8 cellular contexts compared by ENCODE assay signal in genomic region chr12:101407438-101408345, GRCh38. TPM values are rescaled to one million over a fixed set of nuclear protein-coding genes. Genes with fewer than 3 reads are reported as not detected.
A peak's percentile ranks its signal among the peaks of the same experiment; 100 is the strongest.
DNase-seq lines count a peak whose midpoint lies in the region; ATAC-seq, FAIRE-seq and TF ChIP-seq lines count a peak whose summit lies in the region.

TSS of gene ARL1 (minus strand) at chr12:101407772. CDS start at chr12:101407645, 127 bp downstream.

- DNase-seq in AG04450 (ENCODE audit: low read depth, low spot score) (peak; percentile 73), NCI-H2227 (lab: John Stamatoyannopoulos, UW; ENCODE audit: unreplicated experiment) (peak; percentile 96), WTC11 (ENCODE audit: low spot score) (peak; percentile 73), bronchial epithelial cell (ENCODE audit: low read depth) (peak; percentile 72), immature natural killer cell (peak; percentile 78 to 85 (median 83)), smooth muscle cell of the brain vasculature (ENCODE audit: low read depth, low spot score) (peak; percentile 79)

- peak within 1 kb of the TSS; percentile 96 for H3K27ac ChIP-seq in AG04450 (ENCODE audit: low read depth, low read length)

- H3K9me3 Mint-ChIP-seq in WTC11 (no peaks in the 10 kb centered on the region), immature natural killer cell (no peaks in the 10 kb centered on the region)

- H3K36me3 ChIP-seq in bronchial epithelial cell (ENCODE audit: control insufficient read depth, insufficient read depth, low read length): no peaks in the 10 kb centered on the region

- FAIRE-seq in bronchial epithelial cell (lab: Jason Lieb, UNC): no peak

- H3K4me3 Mint-ChIP-seq in WTC11: peak within 1 kb of the TSS; percentile 98
- peak within 1 kb of the TSS; percentile 91 to 99 (median 99) for H3K4me3 Mint-ChIP-seq in immature natural killer cell

- H3K36me3 Mint-ChIP-seq in WTC11 (peaks cover 4% of the 10 kb centered on the region), immature natural killer cell (no peaks in the 10 kb centered on the region)

- H3K27ac Mint-ChIP-seq in WTC11 (peak within 1 kb of the TSS; percentile 95), immature natural killer cell (peak within 1 kb of the TSS; percentile 91 to 97 (median 95))

- POLR2A ChIA-PET in AG04450 (lab: Yijun Ruan, JAX) (interaction anchor here (0.6 to 1.4 kb wide), 7 partner anchors 25 to 852 kb away, joined by 3 to 4 read pairs (median 3); partner anchors contain the start of genes CHPT1 and WASHC3), WTC11 (lab: Charles Lee) (interaction anchor here (0.9 kb wide), 1 partner anchor 67 kb away, joined by 3 read pairs; no protein-coding TSS in a partner anchor)

- peaks cover 7% of the 10 kb centered on the region for H3K4me1 Mint-ChIP-seq in WTC11
- peaks cover 29 to 51% of the 10 kb centered on the region in 2 donors for H3K4me1 Mint-ChIP-seq in immature natural killer cell

- ATAC-seq in GM18873 (IDR thresholded peaks at IDR 0.05; ENCODE audit: low FRiP score, unreplicated experiment) (peak; percentile 76), HG03135 (IDR thresholded peaks at IDR 0.05; ENCODE audit: unreplicated experiment) (peak; percentile 83), WTC11 (peak; percentile 85)

- H3K4me3 ChIP-seq in AG04450 (ENCODE audit: low read depth, low read length) (peak within 1 kb of the TSS; percentile 90), bronchial epithelial cell (ENCODE audit: low read depth, low read length) (peak within 1 kb of the TSS; percentile 86)

- CTCF ChIA-PET in AG04450 (lab: Charles Lee) (interaction anchor here (0.5 to 2.0 kb wide), 4 partner anchors 423 to 1382 kb away, joined by 3 to 11 read pairs (median 4); no protein-coding TSS in a partner anchor), WTC11 (lab: Charles Lee) (interaction anchor here (0.8 to 0.9 kb wide), 2 partner anchors 158 to 364 kb away, joined by 3 read pairs; no protein-coding TSS in a partner anchor)

- H3K27me3 ChIP-seq in AG04450 (ENCODE audit: control insufficient read depth, insufficient read depth, low read length) (no peaks in the 10 kb centered on the region), bronchial epithelial cell (ENCODE audit: control insufficient read depth, insufficient read depth, low read length) (no peaks in the 10 kb centered on the region)

- H3K27me3 Mint-ChIP-seq in WTC11 (ENCODE audit: low read depth) (no peaks in the 10 kb centered on the region), immature natural killer cell (ENCODE audit: low read depth in 3 of 3) (peaks cover 0 to 13% (median 7%) of the 10 kb centered on the region in 3 donors)

- TF ChIP-seq CTCF in AG04450 (IDR thresholded peaks at IDR 0.05; ENCODE audit: low read depth, low read length) (no peak), WTC11 (IDR thresholded peaks at IDR 0.05) (no peak), bronchial epithelial cell (IDR thresholded peaks at IDR 0.05; ENCODE audit: insufficient read depth, low read length, severe bottlenecking) (no peak)

- H3K9me3 ChIP-seq in AG04450 (ENCODE audit: control insufficient read depth, insufficient read depth, low read length): no peaks in the 10 kb centered on the region

TF ChIP-seq in WTC11, 78 proteins besides CTCF, POLR2A, EP300 and RAD21 (continues in another document):
- no peak for TF ChIP-seq ZNF425 (CRISPR knock-in tag; conservative IDR thresholded peaks at IDR 0.05)
- TF ChIP-seq ELF4 (CRISPR knock-in tag; IDR thresholded peaks at IDR 0.05; ENCODE audit: low read depth): no peak
- TF ChIP-seq FOXP4 (CRISPR knock-in tag; IDR thresholded peaks at IDR 0.05): no peak; the same call in 1 of the 2 replicates
- no peak for TF ChIP-seq CDX4 (CRISPR knock-in tag; IDR thresholded peaks at IDR 0.05; ENCODE audit: borderline replicate concordance)
- 0 out of 2 replicates have a peak, but pooled peaks have one; percentile 21 for TF ChIP-seq SMAD3 (CRISPR knock-in tag; IDR thresholded peaks at IDR 0.05; ENCODE audit: borderline replicate concordance)
- TF ChIP-seq, protein P1, sequence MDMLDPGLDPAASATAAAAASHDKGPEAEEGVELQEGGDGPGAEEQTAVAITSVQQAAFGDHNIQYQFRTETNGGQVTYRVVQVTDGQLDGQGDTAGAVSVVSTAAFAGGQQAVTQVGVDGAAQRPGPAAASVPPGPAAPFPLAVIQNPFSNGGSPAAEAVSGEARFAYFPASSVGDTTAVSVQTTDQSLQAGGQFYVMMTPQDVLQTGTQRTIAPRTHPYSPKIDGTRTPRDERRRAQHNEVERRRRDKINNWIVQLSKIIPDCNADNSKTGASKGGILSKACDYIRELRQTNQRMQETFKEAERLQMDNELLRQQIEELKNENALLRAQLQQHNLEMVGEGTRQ (CRISPR knock-in tag; IDR thresholded peaks at IDR 0.05): no peak
- TF ChIP-seq ESRRA (CRISPR knock-in tag; IDR thresholded peaks at IDR 0.05; ENCODE audit: borderline replicate concordance): no peak
- no peak for TF ChIP-seq SMAD4 (CRISPR knock-in tag; IDR thresholded peaks at IDR 0.05)
- no peak for TF ChIP-seq ZNF396 (CRISPR knock-in tag; IDR thresholded peaks at IDR 0.05; ENCODE audit: borderline replicate concordance)
- no peak for TF ChIP-seq ZNF281 (CRISPR knock-in tag; IDR thresholded peaks at IDR 0.05)
- TF ChIP-seq, protein P2, sequence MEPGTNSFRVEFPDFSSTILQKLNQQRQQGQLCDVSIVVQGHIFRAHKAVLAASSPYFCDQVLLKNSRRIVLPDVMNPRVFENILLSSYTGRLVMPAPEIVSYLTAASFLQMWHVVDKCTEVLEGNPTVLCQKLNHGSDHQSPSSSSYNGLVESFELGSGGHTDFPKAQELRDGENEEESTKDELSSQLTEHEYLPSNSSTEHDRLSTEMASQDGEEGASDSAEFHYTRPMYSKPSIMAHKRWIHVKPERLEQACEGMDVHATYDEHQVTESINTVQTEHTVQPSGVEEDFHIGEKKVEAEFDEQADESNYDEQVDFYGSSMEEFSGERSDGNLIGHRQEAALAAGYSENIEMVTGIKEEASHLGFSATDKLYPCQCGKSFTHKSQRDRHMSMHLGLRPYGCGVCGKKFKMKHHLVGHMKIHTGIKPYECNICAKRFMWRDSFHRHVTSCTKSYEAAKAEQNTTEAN (CRISPR knock-in tag; IDR thresholded peaks at IDR 0.05): no peak

RNA-seq across cellular contexts. Expression of gene ARL1, which starts in this region (rescaled TPM):
- polyA plus RNA-seq in AG04450 (2011; rRNA removed) (171 and 204 TPM in 2 replicates), immature natural killer cell (10 to 100 TPM; 25.2 to 38.7 (median 26.3) TPM)
- polyA minus RNA-seq in AG04450 (2011; rRNA and poly(A)+ RNA removed): 73.8 and 131 TPM in 2 replicates
- total RNA-seq in WTC11 (2021) (67.8 to 72.3 TPM (median 68.3 TPM) in 3 replicates), bronchial epithelial cell (51.6 and 73.5 TPM in 2 replicates)

Comparison
In these comparisons a context has a peak if more than half of its experiments do, and no peak if none do; other contexts are left out.
1. Peak in every context shown above with its lines: DNase-seq, ATAC-seq, H3K4me3 ChIP-seq and H3K27ac ChIP-seq.